11 cellular contexts compared by ENCODE assay signal in genomic region chr4:134024251-134024650, GRCh38.
DNase-seq lines count a peak whose midpoint lies in the region; ATAC-seq and TF ChIP-seq lines count a peak whose summit lies in the region.
"Had no signal": no experiment of that assay in that cellular context is flagged by ENCODE, and none has a peak within 500 bp of the region (broad histone marks: within the 10 kb centered on the region; RNA-seq: fewer than 3 reads in every experiment).

No MANE protein-coding gene starts in this region.

- H3K27me3 ChIP-seq in adipocyte (replicated peaks; ENCODE audit: control insufficient read depth, insufficient read depth, low read length) = no peaks in the 10 kb centered on the region
- H3K27me3 ChIP-seq: ascending aorta, suprapubic skin had no signal

- H3K4me1 ChIP-seq in adipocyte (ENCODE audit: control insufficient read depth, insufficient read depth, low read length) = no peaks in the 10 kb centered on the region
- H3K4me1 ChIP-seq: ascending aorta, suprapubic skin had no signal

- H3K4me3 ChIP-seq in adipocyte (ENCODE audit: low read length) = no peak overlapping the region
- H3K4me3 ChIP-seq: ascending aorta, suprapubic skin had no signal

- H3K9me3 ChIP-seq in adipocyte (ENCODE audit: control insufficient read depth, low read length) = no peaks in the 10 kb centered on the region
- H3K9me3 ChIP-seq: ascending aorta, suprapubic skin had no signal

- peak; percentile 28 for TF ChIP-seq CTCF in GM10266 (IDR thresholded peaks at IDR 0.05; ENCODE audit: control insufficient read depth, insufficient read depth, low read depth, missing control alignments)

- ATAC-seq in HG03039 (IDR thresholded peaks at IDR 0.05; ENCODE audit: unreplicated experiment) = no peak

- DNase-seq in GM10266 (ENCODE audit: extremely low spot score) (no peak), LHCN-M2 (ENCODE audit: low read depth) (peak; percentile 19), adipocyte (ENCODE audit: low read depth) (peak; percentile 2), kidney tubule cell (ENCODE audit: low spot score) (peak; percentile 54), dedifferentiated amniotic fluid mesenchymal stem cell (ENCODE audit: extremely low spot score) (no peak), NCI-H2029 treated with DMSO at 0.1 percent for 48 hours (lab: John Stamatoyannopoulos, UW) (no peak), occipital lobe (lab: John Stamatoyannopoulos, UW) (no peak)
- DNase-seq: stimulated activated CD4-positive, alpha-beta T cell treated with anti-CD3 and anti-CD28 coated beads, Interleukin-12 subunit alpha, Interleukin-12 subunit beta, amount 100 ng/mL, for 4 hours had no signal

- no peak overlapping the region for H3K9ac ChIP-seq in adipocyte (ENCODE audit: low read length)

- H3K36me3 ChIP-seq in adipocyte (ENCODE audit: control insufficient read depth, insufficient read depth, low read length, severe bottlenecking) = no peaks in the 10 kb centered on the region
- H3K36me3 ChIP-seq: ascending aorta, suprapubic skin had no signal

Comparison
In these comparisons a context has a peak if more than half of its experiments do, and no peak if none do; other contexts are left out.
1. DNase-seq: peak in LHCN-M2 (single experiment), adipocyte (single experiment) and kidney tubule cell (single experiment); none in GM10266 (single experiment), dedifferentiated amniotic fluid mesenchymal stem cell (single experiment), NCI-H2029 treated with DMSO at 0.1 percent for 48 hours (single experiment) and occipital lobe (single experiment).